3 cellular contexts compared by ENCODE assay signal in genomic region chr16:18385285-18385684, GRCh38. TPM values are rescaled to one million over a fixed set of nuclear protein-coding genes. Genes with fewer than 3 reads are reported as not detected.
"Had no signal": no experiment of that assay in that cellular context is flagged by ENCODE, and none has a peak within 500 bp of the region (broad histone marks: within the 10 kb centered on the region; RNA-seq: fewer than 3 reads in every experiment).

No MANE protein-coding gene starts in this region.

RNA-seq across cellular contexts. Expression of gene NPIPA8, which starts 48.7 kb away (rescaled TPM):
- total RNA-seq: GM23248, H7, HT1080 had no signal
- polyA plus RNA-seq: GM23248 had no signal
